In the genomic region with DNA sequence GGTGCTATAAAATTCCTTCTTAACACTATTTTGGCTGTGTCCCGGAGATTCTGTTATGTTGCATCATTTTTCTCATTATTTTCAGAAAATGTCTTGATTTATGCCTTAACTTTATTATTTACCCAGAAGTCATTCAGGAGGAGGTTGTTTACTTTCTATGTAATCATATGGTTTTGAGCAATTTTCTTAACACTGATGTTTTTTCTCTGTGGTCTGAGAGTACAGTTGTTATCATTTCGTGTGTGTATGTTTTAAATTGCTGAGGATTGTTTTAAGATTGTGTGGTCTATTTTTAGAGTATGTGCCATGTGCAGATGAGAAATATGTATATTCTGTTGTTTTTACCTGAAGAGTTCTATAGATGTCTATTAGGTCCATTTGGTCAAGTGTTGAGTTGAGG, we compare ENCODE assay signal across 18 cellular contexts.
DNase-seq lines count a peak whose midpoint lies in the region; ATAC-seq and TF ChIP-seq lines count a peak whose summit lies in the region.
"Had no signal": no experiment of that assay in that cellular context is flagged by ENCODE, and none has a peak within 500 bp of the region (broad histone marks: within the 10 kb centered on the region; RNA-seq: fewer than 3 reads in every experiment).

No MANE protein-coding gene starts in this region.

- no peaks in the 10 kb centered on the region for H3K4me1 ChIP-seq in Caco-2
- H3K4me1 ChIP-seq: A549 had no signal

- no TSS peak for BruUV-seq in Caco-2 (replicated peaks; lab: Mats Ljungman, UMichigan)

- peaks cover 4% of the 10 kb centered on the region for H3K9me3 ChIP-seq in Caco-2

- no peaks in the 10 kb centered on the region for H3K4me1 Mint-ChIP-seq in Caco-2 (ENCODE audit: low read depth, unreplicated experiment)
- H3K4me1 Mint-ChIP-seq: CD4-positive, alpha-beta memory T cell; H9 had no signal

- CTCF ChIA-PET in Caco-2 (lab: Charles Lee) = no interaction called here

- H3K27ac Mint-ChIP-seq in Caco-2 (ENCODE audit: unreplicated experiment) = peak overlapping the region; percentile 11
- H3K27ac Mint-ChIP-seq: CD4-positive, alpha-beta memory T cell; H9 had no signal

- no peak for ATAC-seq in HG02885 (IDR thresholded peaks at IDR 0.05; ENCODE audit: poor library complexity, unreplicated experiment)
- ATAC-seq: A549, HCT116 had no signal

- no peaks in the 10 kb centered on the region for H3K36me3 ChIP-seq in Caco-2 (ENCODE audit: control insufficient read depth, insufficient read depth, low read length)

- no peaks in the 10 kb centered on the region for H3K27me3 ChIP-seq in Caco-2 (replicated peaks; ENCODE audit: control insufficient read depth, insufficient read depth, low read length)

- no peak for TF ChIP-seq CTCF in Caco-2 (IDR thresholded peaks at IDR 0.05; ENCODE audit: insufficient read depth in 1 of 2, low read depth in 1 of 2, low read length in 1 of 2, severe bottlenecking in 1 of 2, unreplicated experiment in 1 of 2)

- POLR2A ChIA-PET in Caco-2 (lab: Charles Lee) = no interaction called here

- H3K27me3 Mint-ChIP-seq in Caco-2 (ENCODE audit: insufficient read depth, unreplicated experiment) = no peaks in the 10 kb centered on the region
- H3K27me3 Mint-ChIP-seq: CD4-positive, alpha-beta memory T cell had no signal

- no peak overlapping the region for H3K4me3 ChIP-seq in Caco-2 (ENCODE audit: low read depth, low read length)
- H3K4me3 ChIP-seq: A549, GM23248 had no signal

- no peak for DNase-seq in Caco-2
- peak; percentile 50 for DNase-seq in amniotic epithelial cell (ENCODE audit: low read depth)
- DNase-seq in fibroblast of peridontal ligament (ENCODE audit: extremely low read depth) = peak; percentile 68
- no peak for DNase-seq in stimulated activated naive CD4-positive, alpha-beta T cell treated with Interleukin-2 at 50 U/mL for 16 hours (lab: John Stamatoyannopoulos, UW)
- DNase-seq in NCI-H1417 treated with DMSO at 0.1 percent for 48 hours (lab: John Stamatoyannopoulos, UW) = no peak
- no peak for DNase-seq in NCI-H2227 treated with DMSO at 0.1 percent for 48 hours (lab: John Stamatoyannopoulos, UW)
- DNase-seq: 8988T; ACHN; C1 segment of cervical spinal cord; CD4-positive, alpha-beta memory T cell; COR-L47; DMS153; DND-41; GM23248; H9 had no signal

- peaks cover 17% of the 10 kb centered on the region for H3K9me3 Mint-ChIP-seq in Caco-2 (ENCODE audit: unreplicated experiment)

- H3K4me3 Mint-ChIP-seq in Caco-2 (ENCODE audit: unreplicated experiment) = no peak overlapping the region
- H3K4me3 Mint-ChIP-seq: CD4-positive, alpha-beta memory T cell; H9 had no signal

- H3K36me3 Mint-ChIP-seq in Caco-2 (ENCODE audit: insufficient read depth, unreplicated experiment) = peaks cover 6% of the 10 kb centered on the region
- H3K36me3 Mint-ChIP-seq: CD4-positive, alpha-beta memory T cell had no signal

- intact Hi-C loops in Caco-2 (cut with micrococcal nuclease; ENCODE audit: unreplicated experiment) = no loop called here

Comparison
In these comparisons a context has a peak if more than half of its experiments do, and no peak if none do; other contexts are left out.
1. DNase-seq: peak in amniotic epithelial cell (single experiment) and fibroblast of peridontal ligament (single experiment); none in Caco-2 (0 of 2), stimulated activated naive CD4-positive, alpha-beta T cell treated with Interleukin-2 at 50 U/mL for 16 hours (single experiment), NCI-H1417 treated with DMSO at 0.1 percent for 48 hours (single experiment) and NCI-H2227 treated with DMSO at 0.1 percent for 48 hours (single experiment).